21 cellular contexts compared by ENCODE assay signal in the genomic region with DNA sequence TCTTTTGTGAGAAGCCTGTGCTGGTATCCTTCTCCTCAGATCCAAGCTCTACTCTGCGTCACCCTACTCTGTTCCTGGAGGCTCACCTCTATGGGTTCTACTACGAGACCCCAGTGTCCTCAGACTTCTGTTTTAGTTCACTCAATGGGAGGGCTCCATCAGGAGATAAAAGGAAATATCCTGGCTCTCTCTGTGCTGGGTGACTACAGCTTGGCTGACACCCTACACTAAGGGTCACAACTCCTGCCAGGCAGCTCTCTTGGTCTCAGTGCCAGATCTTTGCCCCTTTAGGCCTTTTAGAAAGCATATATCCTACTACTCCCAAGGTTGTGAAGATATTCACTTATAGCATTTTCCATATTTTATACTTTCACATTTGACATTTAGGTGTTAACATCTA. TPM values are rescaled to one million over a fixed set of nuclear protein-coding genes. Genes with fewer than 3 reads are reported as not detected.
DNase-seq lines count a peak whose midpoint lies in the region; ATAC-seq and TF ChIP-seq lines count a peak whose summit lies in the region.
"Had no signal": no experiment of that assay in that cellular context is flagged by ENCODE, and none has a peak within 500 bp of the region (broad histone marks: within the 10 kb centered on the region; RNA-seq: fewer than 3 reads in every experiment).

No MANE protein-coding gene starts in this region.

- H3K36me3 ChIP-seq in right atrium auricular region = peaks cover 84% of the 10 kb centered on the region
- H3K36me3 ChIP-seq in PC-3 (ENCODE audit: low read depth, low read length) = peaks cover 34% of the 10 kb centered on the region

- no peak for TF ChIP-seq CTCF in right atrium auricular region (IDR thresholded peaks at IDR 0.05)
- TF ChIP-seq CTCF in CD4-positive, alpha-beta T cell (IDR thresholded peaks at IDR 0.05) = no peak
- no peak for TF ChIP-seq CTCF in PC-3 (conservative IDR thresholded peaks at IDR 0.05; ENCODE audit: low read depth, low read length)

- intact Hi-C loops in Right ventricle myocardium superior (cut with DNase I) = no loop called here
- intact Hi-C loops in CD4-positive, alpha-beta T cell (cut with DNase I, micrococcal nuclease) = no loop called here
- intact Hi-C loops in PC-3 (cut with micrococcal nuclease) = no loop called here

- H3K27ac ChIP-seq in right atrium auricular region = no peak overlapping the region
- no peak overlapping the region for H3K27ac ChIP-seq in CD4-positive, alpha-beta T cell (ENCODE audit: low read depth, low read length)
- H3K27ac ChIP-seq in PC-3 (ENCODE audit: low read length) = no peak overlapping the region
- H3K27ac ChIP-seq: BLaER1 treated with 17β-estradiol and CSF1 and Interleukin-3, amounts not matched to agents 10 nM and 100 nM; HL-60 had no signal

- H3K4me2 ChIP-seq in PC-3 (ENCODE audit: low read length) = no peak overlapping the region
- H3K4me2 ChIP-seq: BLaER1 treated with 17β-estradiol and CSF1 and Interleukin-3, amounts not matched to agents 10 nM and 100 nM had no signal

- H2AFZ ChIP-seq in PC-3 (ENCODE audit: low read length) = no peak overlapping the region

- POLR2A ChIA-PET in CD4-positive, alpha-beta T cell (lab: Charles Lee) = no interaction called here
- POLR2A ChIA-PET in PC-3 (lab: Charles Lee; ENCODE audit: unreplicated experiment) = no interaction called here

- H3K4me1 Mint-ChIP-seq in CD4-positive, alpha-beta T cell (ENCODE audit: low read depth) = no peaks in the 10 kb centered on the region
- no peaks in the 10 kb centered on the region for H3K4me1 Mint-ChIP-seq in stimulated activated memory B cell treated with anti-CD40 and anti-IgM and Interleukin-4, amounts not matched to agents 10 μg/mL and 1 μg/mL and 100 μg/mL, for 72 hours
- H3K4me1 Mint-ChIP-seq: B cell had no signal

- ATAC-seq in Right ventricle myocardium superior (ENCODE audit: poor library complexity) (peak; percentile 55), PC-3 (no peak)
- no peak for ATAC-seq in CD4-positive, alpha-beta T cell (ENCODE audit: poor library complexity)
- ATAC-seq in stimulated activated memory B cell treated with anti-CD40 and anti-IgM and Interleukin-4, amounts not matched to agents 10 μg/mL and 1 μg/mL and 100 μg/mL, for 72 hours = no peak
- ATAC-seq: GM12878, HCT116 had no signal

- no peaks in the 10 kb centered on the region for H3K79me2 ChIP-seq in PC-3 (ENCODE audit: low read length)

- no peaks in the 10 kb centered on the region for H4K20me1 ChIP-seq in PC-3 (ENCODE audit: low read length)
- H4K20me1 ChIP-seq: BLaER1 treated with 17β-estradiol and CSF1 and Interleukin-3, amounts not matched to agents 10 nM and 100 nM had no signal

- no peaks in the 10 kb centered on the region for H3F3A ChIP-seq in PC-3 (ENCODE audit: low read length, unreplicated experiment)

- peak overlapping the region; percentile 50 for H3K27ac Mint-ChIP-seq in CD4-positive, alpha-beta T cell
- peak overlapping the region; percentile 22 for H3K27ac Mint-ChIP-seq in stimulated activated memory B cell treated with anti-CD40 and anti-IgM and Interleukin-4, amounts not matched to agents 10 μg/mL and 1 μg/mL and 100 μg/mL, for 72 hours
- H3K27ac Mint-ChIP-seq: B cell, HFFc6 had no signal

- H3K9me3 ChIP-seq in right atrium auricular region (no peaks in the 10 kb centered on the region), PC-3 (ENCODE audit: low read length) (no peaks in the 10 kb centered on the region)
- no peaks in the 10 kb centered on the region for H3K9me3 ChIP-seq in CD4-positive, alpha-beta T cell (ENCODE audit: control insufficient read depth, low read length)

- H3K4me3 Mint-ChIP-seq in CD4-positive, alpha-beta T cell = no peak overlapping the region
- H3K4me3 Mint-ChIP-seq in stimulated activated memory B cell treated with anti-CD40 and anti-IgM and Interleukin-4, amounts not matched to agents 10 μg/mL and 1 μg/mL and 100 μg/mL, for 72 hours = no peak overlapping the region
- H3K4me3 Mint-ChIP-seq: B cell; CD8-positive, alpha-beta memory T cell; HFFc6 had no signal

- H3K9ac ChIP-seq in PC-3 (ENCODE audit: low read length) = no peak overlapping the region
- H3K9ac ChIP-seq: BLaER1 treated with 17β-estradiol and CSF1 and Interleukin-3, amounts not matched to agents 10 nM and 100 nM had no signal

- BruUV-seq in PC-3 (replicated peaks; lab: Mats Ljungman, UMichigan) = TSS peak; percentile 19

- CTCF ChIA-PET in CD4-positive, alpha-beta T cell (lab: Charles Lee) = no interaction called here
- CTCF ChIA-PET in PC-3 (lab: Charles Lee) = no interaction called here

- DNase-seq in Right ventricle myocardium superior (no peak), right atrium auricular region (ENCODE audit: low spot score) (no peak), PC-3 (no peak), epidermal melanocyte (ENCODE audit: insufficient read length, low spot score) (no peak), midbrain (lab: John Stamatoyannopoulos, UW) (no peak)
- no peak for DNase-seq in CD4-positive, alpha-beta T cell
- DNase-seq: CD8-positive, alpha-beta memory T cell; COR-L47; DMS 273 treated with DMSO at 0.1 percent for 48 hours; DMS53; DND-41; EL; GOT3; H7; HFFc6 had no signal

- H3K9me3 Mint-ChIP-seq in CD4-positive, alpha-beta T cell = no peaks in the 10 kb centered on the region
- H3K9me3 Mint-ChIP-seq in stimulated activated memory B cell treated with anti-CD40 and anti-IgM and Interleukin-4, amounts not matched to agents 10 μg/mL and 1 μg/mL and 100 μg/mL, for 72 hours = no peaks in the 10 kb centered on the region
- H3K9me3 Mint-ChIP-seq: CD8-positive, alpha-beta memory T cell; HFFc6 had no signal

- H3K4me3 ChIP-seq in right atrium auricular region (no peak overlapping the region), PC-3 (ENCODE audit: low read length) (no peak overlapping the region)
- H3K4me3 ChIP-seq: BLaER1 treated with 17β-estradiol and CSF1 and Interleukin-3, amounts not matched to agents 10 nM and 100 nM; GM12878 had no signal

- peaks cover 88% of the 10 kb centered on the region for H3K36me3 Mint-ChIP-seq in CD4-positive, alpha-beta T cell (ENCODE audit: low read depth)
- H3K36me3 Mint-ChIP-seq in stimulated activated memory B cell treated with anti-CD40 and anti-IgM and Interleukin-4, amounts not matched to agents 10 μg/mL and 1 μg/mL and 100 μg/mL, for 72 hours = peaks cover 56% of the 10 kb centered on the region

- no peaks in the 10 kb centered on the region for H3K27me3 Mint-ChIP-seq in CD4-positive, alpha-beta T cell
- no peaks in the 10 kb centered on the region for H3K27me3 Mint-ChIP-seq in stimulated activated memory B cell treated with anti-CD40 and anti-IgM and Interleukin-4, amounts not matched to agents 10 μg/mL and 1 μg/mL and 100 μg/mL, for 72 hours
- H3K27me3 Mint-ChIP-seq: B cell; CD8-positive, alpha-beta memory T cell had no signal

- no peaks in the 10 kb centered on the region for H3K9me2 ChIP-seq in PC-3 (replicated peaks; ENCODE audit: low read length)

- H3K4me1 ChIP-seq in right atrium auricular region (no peaks in the 10 kb centered on the region), PC-3 (ENCODE audit: insufficient read depth, low read length) (no peaks in the 10 kb centered on the region)
- H3K4me1 ChIP-seq: BLaER1 treated with 17β-estradiol and CSF1 and Interleukin-3, amounts not matched to agents 10 nM and 100 nM had no signal

- H3K27me3 ChIP-seq in right atrium auricular region = no peaks in the 10 kb centered on the region
- no peaks in the 10 kb centered on the region for H3K27me3 ChIP-seq in CD4-positive, alpha-beta T cell (ENCODE audit: control insufficient read depth, insufficient read depth, low read length)
- H3K27me3 ChIP-seq in PC-3 (ENCODE audit: low read length) = no peaks in the 10 kb centered on the region
- H3K27me3 ChIP-seq: BLaER1 treated with 17β-estradiol and CSF1 and Interleukin-3, amounts not matched to agents 10 nM and 100 nM had no signal

RNA-seq across cellular contexts. Expression of gene SPG11, which starts 46.5 kb away (rescaled TPM):
- total RNA-seq in Right ventricle myocardium superior (43.8 TPM), right atrium auricular region (10 to 100 TPM; 34.2 to 40.1 TPM), PC-3 (2014; rRNA removed) (37.2 and 54.1 TPM in 2 replicates)
- 10 to 100 TPM; 49.9 to 51.3 TPM for total RNA-seq in CD4-positive, alpha-beta T cell
